Comparison of ENCODE assay signal across 9 cellular contexts in the genomic region with DNA sequence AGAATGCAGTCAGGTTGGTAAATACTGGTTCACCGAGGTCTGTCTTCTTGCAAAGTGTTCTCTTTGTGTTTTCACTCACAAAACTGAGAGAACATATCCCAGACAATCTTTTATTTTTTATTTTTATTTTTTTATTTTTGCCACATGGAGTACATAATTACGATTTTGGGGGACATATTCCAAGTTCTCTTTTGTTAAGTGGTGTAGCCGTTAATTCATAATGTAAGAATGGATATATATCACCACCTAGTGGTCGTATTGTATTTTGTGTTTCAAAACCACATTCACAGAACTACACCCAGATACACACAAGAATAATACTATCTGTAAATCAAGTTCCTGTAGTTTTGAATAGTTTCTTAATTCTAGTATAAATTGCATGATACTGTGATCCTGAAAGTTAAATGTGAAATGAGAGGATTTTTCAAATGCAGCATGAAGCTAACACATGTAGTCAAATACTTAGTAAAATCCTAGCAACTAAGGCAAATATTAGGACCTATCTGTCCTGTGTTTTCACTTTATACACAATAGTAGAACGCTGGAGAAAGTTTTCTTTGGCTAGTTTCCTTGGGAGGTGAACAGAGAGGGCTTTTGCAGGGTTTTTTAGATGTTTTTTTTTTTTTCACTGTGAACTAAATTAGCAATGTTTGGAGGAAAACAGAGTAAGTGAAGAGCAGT.
DNase-seq lines count a peak whose midpoint lies in the region; ATAC-seq and TF ChIP-seq lines count a peak whose summit lies in the region.
"Had no signal": no experiment of that assay in that cellular context is flagged by ENCODE, and none has a peak within 500 bp of the region (broad histone marks: within the 10 kb centered on the region; RNA-seq: fewer than 3 reads in every experiment).

No MANE protein-coding gene starts in this region.

- intact Hi-C loops in lower lobe of right lung (cut with DNase I): no loop called here

- no peaks in the 10 kb centered on the region for H3K4me1 ChIP-seq in lower lobe of right lung
- H3K4me1 ChIP-seq: BLaER1 had no signal

- no peak overlapping the region for H3K4me3 ChIP-seq in lower lobe of right lung
- H3K4me3 ChIP-seq: BLaER1 had no signal

- H3K27me3 ChIP-seq in lower lobe of right lung (ENCODE audit: low read depth): no peaks in the 10 kb centered on the region
- H3K27me3 ChIP-seq: BLaER1 had no signal

- DNase-seq in DMS153 treated with DMSO at 0.1 percent for 48 hours (lab: John Stamatoyannopoulos, UW; ENCODE audit: unreplicated experiment): peak; percentile 5
- DNase-seq in DMS153 (lab: John Stamatoyannopoulos, UW): no peak
- peak; percentile 33 for DNase-seq in NCI-H460 (ENCODE audit: extremely low read depth, low read depth)
- DNase-seq in caudate nucleus (lab: John Stamatoyannopoulos, UW): peak in 1 of 61 donors; percentile 18
- no peak for DNase-seq in lower lobe of right lung
- DNase-seq in GF-D8 (lab: John Stamatoyannopoulos, UW): no peak
- DNase-seq in foreskin melanocyte: no peak

- ATAC-seq in HG02798 (IDR thresholded peaks at IDR 0.05; ENCODE audit: poor library complexity, unreplicated experiment): peak; percentile 76
- ATAC-seq in lower lobe of right lung: peak; percentile 65 to 71

- no peaks in the 10 kb centered on the region for H3K9me3 ChIP-seq in lower lobe of right lung
- H3K9me3 ChIP-seq: BLaER1 had no signal

- peak; percentile 64 for TF ChIP-seq CTCF in lower lobe of right lung (IDR thresholded peaks at IDR 0.05)

- H3K36me3 ChIP-seq in lower lobe of right lung: no peaks in the 10 kb centered on the region
- H3K36me3 ChIP-seq: BLaER1 had no signal

- H3K27ac ChIP-seq in caudate nucleus (ENCODE audit: low read depth, low read length) (peak overlapping the region; percentile 92), lower lobe of right lung (no peak overlapping the region)
- H3K27ac ChIP-seq: BLaER1 had no signal

Comparison
In these comparisons a context has a peak if more than half of its experiments do, and no peak if none do; other contexts are left out.
1. DNase-seq: peak in DMS153 treated with DMSO at 0.1 percent for 48 hours (single experiment) and NCI-H460 (single experiment); none in DMS153 (single experiment), lower lobe of right lung (single experiment), GF-D8 (single experiment) and foreskin melanocyte (single experiment).